Comparison of ENCODE assay signal across 9 cellular contexts in the genomic region with DNA sequence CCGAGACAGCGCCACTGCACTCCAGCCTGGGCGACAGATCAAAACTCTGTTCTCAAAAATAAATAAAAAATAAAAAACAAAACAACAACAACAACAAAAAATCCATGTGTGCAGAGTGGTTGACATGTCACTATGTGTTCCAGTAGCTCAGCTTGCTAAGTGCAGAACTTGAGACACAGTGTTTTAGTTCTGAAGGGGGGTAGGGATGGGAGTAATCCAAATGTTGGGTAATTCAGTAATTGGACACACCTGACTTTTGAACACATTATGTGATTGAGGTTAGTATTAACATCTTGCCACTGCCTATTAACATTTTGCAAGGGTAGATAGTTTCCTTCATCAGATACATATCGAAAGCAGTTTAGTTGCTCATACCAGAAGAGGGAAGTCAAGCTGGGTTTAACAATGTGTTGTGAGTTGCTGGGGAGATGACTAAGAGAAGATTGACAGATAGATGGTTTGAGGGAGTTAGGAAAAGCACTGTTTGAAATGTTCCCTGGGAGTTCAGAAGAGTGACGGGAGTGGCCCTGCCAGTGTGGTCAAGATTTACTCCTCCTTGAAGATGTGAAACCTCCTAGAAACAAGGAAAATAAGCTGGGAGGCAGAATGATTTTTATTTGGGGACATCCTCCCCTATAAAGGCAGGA. TPM values are rescaled to one million over a fixed set of nuclear protein-coding genes. Genes with fewer than 3 reads are reported as not detected.
DNase-seq lines count a peak whose midpoint lies in the region; ATAC-seq and TF ChIP-seq lines count a peak whose summit lies in the region.
"Had no signal": no experiment of that assay in that cellular context is flagged by ENCODE, and none has a peak within 500 bp of the region (broad histone marks: within the 10 kb centered on the region; RNA-seq: fewer than 3 reads in every experiment).

No MANE protein-coding gene starts in this region.

- no peaks in the 10 kb centered on the region for H3K9me3 ChIP-seq in heart left ventricle

- peaks cover 45% of the 10 kb centered on the region for H3K36me3 Mint-ChIP-seq in activated CD4-positive, alpha-beta memory T cell treated with anti-CD3 and anti-CD28 coated beads, Interleukin-2, amount 10 ng/mL, durations not matched to agents 7 days and 5 days (ENCODE audit: low read depth)

- peak overlapping the region in 10 of 12 donors; percentile 46 to 73 (median 62) for H3K4me3 ChIP-seq in heart left ventricle
- H3K4me3 ChIP-seq in skin epidermis = peak overlapping the region; percentile 47 to 67 (median 60)

- H3K27ac Mint-ChIP-seq in activated CD4-positive, alpha-beta memory T cell treated with anti-CD3 and anti-CD28 coated beads, Interleukin-2, amount 10 ng/mL, durations not matched to agents 7 days and 5 days = no peak overlapping the region

- no peaks in the 10 kb centered on the region for H3K27me3 Mint-ChIP-seq in activated CD4-positive, alpha-beta memory T cell treated with anti-CD3 and anti-CD28 coated beads, Interleukin-2, amount 10 ng/mL, durations not matched to agents 7 days and 5 days

- POLR2A ChIA-PET in activated CD4-positive, alpha-beta memory T cell treated with anti-CD3 and anti-CD28 coated beads, Interleukin-2, amount 10 ng/mL, durations not matched to agents 7 days and 5 days (lab: Charles Lee) = interaction anchor here (0.8 to 2.8 kb wide), 23 partner anchors 10 to 710 kb away, joined by 3 to 25 read pairs (median 5); partner anchors contain the start of genes FOCAD, KLHL9 and MLLT3

- peak; percentile 63 for DNase-seq in EL
- DNase-seq in activated CD4-positive, alpha-beta memory T cell treated with anti-CD3 and anti-CD28 coated beads, Interleukin-2, amount 10 ng/mL, durations not matched to agents 7 days and 5 days = peak; percentile 27
- no peak for DNase-seq in heart left ventricle
- DNase-seq in NOMO-1 treated with dmso at 0.1 percent for 144 hours (lab: John Stamatoyannopoulos, UW; ENCODE audit: unreplicated experiment) = no peak
- no peak for DNase-seq in posterior cingulate gyrus

- H3K4me3 Mint-ChIP-seq in activated CD4-positive, alpha-beta memory T cell treated with anti-CD3 and anti-CD28 coated beads, Interleukin-2, amount 10 ng/mL, durations not matched to agents 7 days and 5 days = no peak overlapping the region

- peak overlapping the region in 9 of 12 donors; percentile 18 to 88 (median 45) for H3K27ac ChIP-seq in heart left ventricle
- peak overlapping the region in 18 of 21 experiments; percentile 56 to 91 (median 81) for H3K27ac ChIP-seq in skin epidermis

- ATAC-seq in GM19395 (IDR thresholded peaks at IDR 0.05; ENCODE audit: unreplicated experiment) (peak; percentile 79), HG03378 (IDR thresholded peaks at IDR 0.05; ENCODE audit: unreplicated experiment) (peak; percentile 90), heart left ventricle (peak in 3 of 4 donors; percentile 55 to 59 (median 56))

- intact Hi-C loops in heart left ventricle (cut with DNase I) (loop anchor here in 3 of 10 donors (10.0 kb wide), 2 partner anchors 74 to 84 kb away; no protein-coding TSS in a partner anchor), posterior cingulate gyrus (cut with DNase I) (no loop called here)

- 80 to 89% (median 86%) methylated on average over 5 of the region's 5 CpGs for WGBS in heart left ventricle, 4 donors

- peaks cover 25% of the 10 kb centered on the region for H3K4me1 Mint-ChIP-seq in activated CD4-positive, alpha-beta memory T cell treated with anti-CD3 and anti-CD28 coated beads, Interleukin-2, amount 10 ng/mL, durations not matched to agents 7 days and 5 days

- CTCF ChIA-PET in activated CD4-positive, alpha-beta memory T cell treated with anti-CD3 and anti-CD28 coated beads, Interleukin-2, amount 10 ng/mL, durations not matched to agents 7 days and 5 days (lab: Charles Lee) = interaction anchor here (0.6 to 1.7 kb wide), 8 partner anchors 13 to 1852 kb away, joined by 3 to 4 read pairs (median 3); no protein-coding TSS in a partner anchor

- H3K36me3 ChIP-seq in heart left ventricle = peaks cover 0 to 9% (median 0%) of the 10 kb centered on the region in 9 donors

- no peak for TF ChIP-seq POLR2A in heart left ventricle (IDR thresholded peaks at IDR 0.05)

- H3K9me3 Mint-ChIP-seq in activated CD4-positive, alpha-beta memory T cell treated with anti-CD3 and anti-CD28 coated beads, Interleukin-2, amount 10 ng/mL, durations not matched to agents 7 days and 5 days = peaks cover 3% of the 10 kb centered on the region

- peaks cover 0 to 44% (median 4%) of the 10 kb centered on the region in 12 donors for H3K4me1 ChIP-seq in heart left ventricle

- H3K27me3 ChIP-seq in heart left ventricle = peaks cover 0 to 11% (median 0%) of the 10 kb centered on the region in 9 donors

- TF ChIP-seq CTCF in heart left ventricle (IDR thresholded peaks at IDR 0.05) = no peak

RNA-seq across cellular contexts. Expression of gene HACD4, which starts 0.9 kb away (rescaled TPM):
- 10 to 100 TPM; 14.8 to 15.6 TPM for total RNA-seq in activated CD4-positive, alpha-beta memory T cell treated with anti-CD3 and anti-CD28 coated beads, Interleukin-2, amount 10 ng/mL, durations not matched to agents 7 days and 5 days
- 1 to 10 TPM in 2 of 9 donors, under 1 TPM in 7; 0.33 to 2.8 (median 0.69) TPM for total RNA-seq in heart left ventricle
- polyA plus RNA-seq in heart left ventricle = under 1 TPM; 0.23 to 0.37 TPM

RNA-seq across cellular contexts. Expression of gene IFNB1, which starts 47.2 kb away (rescaled TPM):
- total RNA-seq in activated CD4-positive, alpha-beta memory T cell treated with anti-CD3 and anti-CD28 coated beads, Interleukin-2, amount 10 ng/mL, durations not matched to agents 7 days and 5 days = under 1 TPM; 0.35 to 0.68 TPM
- not detected for total RNA-seq in heart left ventricle
- polyA plus RNA-seq in heart left ventricle = not detected
- total RNA-seq: T-helper 2 cell treated with Interferon-gamma antibody and Interleukin-4, amounts not matched to agents 100 ng/mL and 5 ng/mL, for 36 hours had no signal

Comparison
In these comparisons a context has a peak if more than half of its experiments do, and no peak if none do; other contexts are left out.
1. DNase-seq: peak in EL (single experiment) and activated CD4-positive, alpha-beta memory T cell treated with anti-CD3 and anti-CD28 coated beads, Interleukin-2, amount 10 ng/mL, durations not matched to agents 7 days and 5 days (single experiment); none in heart left ventricle (0 of 5), NOMO-1 treated with dmso at 0.1 percent for 144 hours (single experiment) and posterior cingulate gyrus (0 of 10).
2. RNA of gene HACD4, which starts 0.9 kb away (total RNA-seq): 14.8 to 15.6 TPM in activated CD4-positive, alpha-beta memory T cell treated with anti-CD3 and anti-CD28 coated beads, Interleukin-2, amount 10 ng/mL, durations not matched to agents 7 days and 5 days; 0.33 to 2.8 TPM in heart left ventricle; every median in the first group is over 4 times any median in the second.
3. Peak in every context shown above with its lines, with median percentiles within 50 percentile points of each other: ATAC-seq.